11 cellular contexts compared by ENCODE assay signal in the genomic region with DNA sequence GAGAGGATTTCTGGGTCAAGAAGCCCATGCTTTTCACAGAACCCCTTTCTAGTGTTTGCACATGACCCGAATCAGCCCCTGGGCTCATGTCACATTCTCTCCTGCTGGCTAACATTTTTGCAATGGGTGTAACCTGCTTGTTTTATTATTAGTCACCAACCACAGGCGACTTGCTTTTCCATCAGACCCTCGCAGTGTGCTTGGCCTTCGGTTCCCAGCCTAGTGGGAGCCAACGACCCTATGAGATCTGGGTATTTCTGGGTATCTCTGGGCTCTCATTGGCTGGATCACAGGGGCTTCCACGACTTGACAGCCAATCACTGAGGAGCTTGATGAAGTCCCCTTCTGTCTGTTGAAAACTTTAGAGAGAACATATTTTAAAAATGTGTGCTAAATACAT. TPM values are rescaled to one million over a fixed set of nuclear protein-coding genes. Genes with fewer than 3 reads are reported as not detected.
DNase-seq lines count a peak whose midpoint lies in the region; ATAC-seq and TF ChIP-seq lines count a peak whose summit lies in the region.
"Had no signal": no experiment of that assay in that cellular context is flagged by ENCODE, and none has a peak within 500 bp of the region (broad histone marks: within the 10 kb centered on the region; RNA-seq: fewer than 3 reads in every experiment).

No MANE protein-coding gene starts in this region.

- no peak for ATAC-seq in GM21447 (IDR thresholded peaks at IDR 0.05; ENCODE audit: unreplicated experiment)

- H2AFZ ChIP-seq in osteoblast (ENCODE audit: low read length) = no peak overlapping the region

- peak; percentile 86 for DNase-seq in AG09319 (ENCODE audit: extremely low read depth, low read depth)
- peak; percentile 86 for DNase-seq in LoVo (ENCODE audit: low spot score)
- no peak for DNase-seq in chondrocyte (ENCODE audit: low spot score)
- peak; percentile 96 for DNase-seq in osteoblast (ENCODE audit: insufficient read length, low spot score, missing footprints)
- no peak for DNase-seq in Peyer's patch
- no peak for DNase-seq in NCI-H2196 (lab: John Stamatoyannopoulos, UW; ENCODE audit: unreplicated experiment)
- DNase-seq in CD4-positive, alpha-beta memory T cell = no peak
- DNase-seq: activated CD4-positive, alpha-beta T cell treated with anti-CD3 and anti-CD28 coated beads for 1 hour; NCI-H1092 had no signal

- H3K4me1 Mint-ChIP-seq in chondrocyte (ENCODE audit: low read depth) = peaks cover 90% of the 10 kb centered on the region
- peaks cover 0 to 8% (median 2%) of the 10 kb centered on the region in 4 donors for H3K4me1 Mint-ChIP-seq in CD4-positive, alpha-beta memory T cell

- no peak for TF ChIP-seq CTCF in AG09319 (IDR thresholded peaks at IDR 0.05; ENCODE audit: low read depth, low read length)
- TF ChIP-seq CTCF in chondrocyte (IDR thresholded peaks at IDR 0.05) = no peak
- no peak for TF ChIP-seq CTCF in osteoblast (IDR thresholded peaks at IDR 0.05; ENCODE audit: extremely low read depth, low read depth, low read length)
- no peak for TF ChIP-seq CTCF in Peyer's patch (IDR thresholded peaks at IDR 0.05)

- peaks cover 10% of the 10 kb centered on the region for H3K9me3 Mint-ChIP-seq in chondrocyte (ENCODE audit: low read depth)
- H3K9me3 Mint-ChIP-seq in CD4-positive, alpha-beta memory T cell = peaks cover 0 to 16% (median 10%) of the 10 kb centered on the region in 8 donors

- TF ChIP-seq POLR2A in Peyer's patch (IDR thresholded peaks at IDR 0.05) = no peak

- H3K27me3 ChIP-seq in osteoblast (ENCODE audit: insufficient read depth, low read length) = peaks cover 2% of the 10 kb centered on the region
- no peaks in the 10 kb centered on the region for H3K27me3 ChIP-seq in Peyer's patch
- H3K27me3 ChIP-seq in CD4-positive, alpha-beta memory T cell (ENCODE audit: insufficient read depth, low read length) = no peaks in the 10 kb centered on the region

- no peak overlapping the region for H3K4me2 ChIP-seq in osteoblast (ENCODE audit: insufficient read depth, low read length)

- no peaks in the 10 kb centered on the region for H3K36me3 ChIP-seq in osteoblast (ENCODE audit: insufficient read depth, low read length)
- no peaks in the 10 kb centered on the region for H3K36me3 ChIP-seq in Peyer's patch
- no peaks in the 10 kb centered on the region for H3K36me3 ChIP-seq in CD4-positive, alpha-beta memory T cell (ENCODE audit: insufficient read depth, low read length)

- intact Hi-C loops in CD4-positive, alpha-beta memory T cell (cut with micrococcal nuclease) = no loop called here

- POLR2A ChIA-PET in CD4-positive, alpha-beta memory T cell (lab: Charles Lee; ENCODE audit: partially characterized antibody) = no interaction called here

- H3K79me2 ChIP-seq in osteoblast (ENCODE audit: insufficient read depth, low read length) = no peaks in the 10 kb centered on the region

- H3K4me3 ChIP-seq in osteoblast (ENCODE audit: insufficient read depth, low read length) (no peak overlapping the region), Peyer's patch (no peak overlapping the region)
- H3K4me3 ChIP-seq in CD4-positive, alpha-beta memory T cell (ENCODE audit: low read length in 2 of 2) = no peak overlapping the region

- CTCF ChIA-PET in CD4-positive, alpha-beta memory T cell (lab: Charles Lee; ENCODE audit: partially characterized antibody) = interaction anchor here (1.1 kb wide), 1 partner anchor 110 kb away, joined by 4 read pairs; no protein-coding TSS in a partner anchor

- no peaks in the 10 kb centered on the region for H3K27me3 Mint-ChIP-seq in chondrocyte (ENCODE audit: low read depth)
- H3K27me3 Mint-ChIP-seq in CD4-positive, alpha-beta memory T cell = peaks cover 9 to 21% of the 10 kb centered on the region in 2 donors

- peak overlapping the region; percentile 99 for H3K27ac Mint-ChIP-seq in chondrocyte (ENCODE audit: unreplicated experiment)
- H3K27ac Mint-ChIP-seq in CD4-positive, alpha-beta memory T cell = no peak overlapping the region
- H3K27ac Mint-ChIP-seq: mesothelial cell of epicardium had no signal

- no peaks in the 10 kb centered on the region for H4K20me1 ChIP-seq in osteoblast (ENCODE audit: insufficient read depth, low read length)

- peaks cover 5% of the 10 kb centered on the region for H3K9me3 ChIP-seq in osteoblast (ENCODE audit: low read depth, low read length)
- no peaks in the 10 kb centered on the region for H3K9me3 ChIP-seq in Peyer's patch
- H3K9me3 ChIP-seq in CD4-positive, alpha-beta memory T cell (ENCODE audit: control insufficient read depth in 1 of 2, low read length in 2 of 2) = peaks cover 0 to 6% of the 10 kb centered on the region in 2 donors

- H3K36me3 Mint-ChIP-seq in chondrocyte (ENCODE audit: low read depth) = no peaks in the 10 kb centered on the region
- no peaks in the 10 kb centered on the region for H3K36me3 Mint-ChIP-seq in CD4-positive, alpha-beta memory T cell
- H3K36me3 Mint-ChIP-seq: mesothelial cell of epicardium had no signal

- H3K4me1 ChIP-seq in osteoblast (ENCODE audit: insufficient read depth, low read length) (peaks cover 45% of the 10 kb centered on the region), Peyer's patch (no peaks in the 10 kb centered on the region)
- H3K4me1 ChIP-seq in CD4-positive, alpha-beta memory T cell (ENCODE audit: insufficient read depth, low read length) = no peaks in the 10 kb centered on the region

- H3K27ac ChIP-seq in osteoblast (ENCODE audit: low read depth, low read length) = peak overlapping the region; percentile 92
- no peak overlapping the region for H3K27ac ChIP-seq in Peyer's patch
- H3K27ac ChIP-seq in CD4-positive, alpha-beta memory T cell (ENCODE audit: low read depth, low read length) = no peak overlapping the region

- no peak overlapping the region for H3K4me3 Mint-ChIP-seq in chondrocyte (ENCODE audit: unreplicated experiment)
- H3K4me3 Mint-ChIP-seq in CD4-positive, alpha-beta memory T cell = no peak overlapping the region
- H3K4me3 Mint-ChIP-seq: mesothelial cell of epicardium had no signal

RNA-seq across cellular contexts. Expression of a gene that starts 11.0 kb away (rescaled TPM):
- 284 to 413 TPM (median 394 TPM) in 3 replicates for total RNA-seq in chondrocyte
- total RNA-seq in osteoblast = 46.0 and 54.6 TPM in 2 replicates
- 10 to 100 TPM; 20.6 to 51.2 (median 32.8) TPM for total RNA-seq in Peyer's patch
- total RNA-seq in CD4-positive, alpha-beta memory T cell = not detected
- polyA plus RNA-seq in CD4-positive, alpha-beta memory T cell = not detected

RNA-seq across cellular contexts. Expression of a gene that starts 57.8 kb away (rescaled TPM):
- total RNA-seq in chondrocyte (10.7 to 16.5 TPM (median 15.2 TPM) in 3 replicates), osteoblast (10.9 and 11.2 TPM in 2 replicates), Peyer's patch (10 to 100 TPM; 17.7 to 28.5 (median 21.3) TPM)
- total RNA-seq in CD4-positive, alpha-beta memory T cell = 1 to 10 TPM; 7.1 to 7.6 TPM
- 1 to 10 TPM; 5.0 to 8.8 TPM for polyA plus RNA-seq in CD4-positive, alpha-beta memory T cell

Comparison
In these comparisons a context has a peak if more than half of its experiments do, and no peak if none do; other contexts are left out.
1. DNase-seq: peak in AG09319 (single experiment), LoVo (single experiment) and osteoblast (single experiment); none in chondrocyte (single experiment), Peyer's patch (0 of 3), NCI-H2196 (single experiment) and CD4-positive, alpha-beta memory T cell (0 of 5).
2. RNA of a gene that starts 11.0 kb away (total RNA-seq): 284 to 413 TPM in chondrocyte, 46.0 to 54.6 TPM in osteoblast and 20.6 to 51.2 TPM in Peyer's patch; not detected in CD4-positive, alpha-beta memory T cell; every median in the first group is over 10 times any median in the second.